ENCODE assay signal across 23 cellular contexts in the genomic region with DNA sequence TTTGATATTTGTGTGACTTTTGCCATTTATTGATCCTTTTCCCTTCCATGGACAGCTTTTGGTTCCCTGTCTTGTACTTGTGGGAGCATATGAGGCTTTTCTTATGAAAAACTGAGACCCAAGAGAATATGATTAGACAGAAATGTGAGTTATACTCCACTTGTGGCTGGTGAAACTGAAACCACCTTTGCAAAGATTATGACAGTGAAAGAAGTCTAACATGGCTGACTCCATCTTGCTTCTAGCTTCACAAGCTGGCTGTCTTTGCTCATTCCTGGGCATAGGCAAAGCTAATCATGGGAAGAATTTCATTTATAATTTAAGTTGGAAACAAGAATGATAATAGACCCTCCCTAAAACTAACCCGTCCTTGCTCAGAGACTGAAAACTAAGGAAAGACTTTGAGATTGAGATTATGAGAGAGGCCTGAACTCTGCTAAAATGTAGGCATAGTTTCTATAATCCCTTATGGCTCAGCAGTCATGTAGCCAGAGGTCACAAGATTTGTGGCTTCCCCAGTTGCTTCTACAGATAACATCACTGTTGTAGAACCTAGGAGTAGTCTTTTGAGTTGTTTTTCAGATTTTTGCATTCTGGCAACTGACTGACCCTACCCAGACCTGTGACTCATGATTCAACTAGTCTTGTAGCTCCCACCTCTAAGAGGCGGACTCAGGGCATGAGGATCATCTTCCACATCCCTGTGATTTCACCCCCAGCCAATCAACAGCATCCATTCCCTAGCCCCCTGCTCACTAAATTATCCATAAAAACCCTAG. TPM values are rescaled to one million over a fixed set of nuclear protein-coding genes. Genes with fewer than 3 reads are reported as not detected.
DNase-seq lines count a peak whose midpoint lies in the region; ATAC-seq, FAIRE-seq and TF ChIP-seq lines count a peak whose summit lies in the region.
"Had no signal": no experiment of that assay in that cellular context is flagged by ENCODE, and none has a peak within 500 bp of the region (broad histone marks: within the 10 kb centered on the region; RNA-seq: fewer than 3 reads in every experiment).

No MANE protein-coding gene starts in this region.

- ATAC-seq in GM21367 (IDR thresholded peaks at IDR 0.05; ENCODE audit: unreplicated experiment) (no peak), omental fat pad (ENCODE audit: low FRiP score) (no peak)
- ATAC-seq: A549, HCT116, T-cell had no signal

- DNase-seq in HTR-8/SVneo (ENCODE audit: insufficient read length, low spot score) = no peak
- DNase-seq in RPMI7951 (ENCODE audit: low read depth) = peak; percentile 10
- DNase-seq in choroid plexus epithelial cell (ENCODE audit: low read depth) = peak; percentile 39
- DNase-seq in renal cortical epithelial cell (ENCODE audit: low read depth) = peak; percentile 26
- no peak for DNase-seq in foreskin fibroblast
- no peak for DNase-seq in NCI-H2196 treated with DMSO at 0.1 percent for 48 hours (lab: John Stamatoyannopoulos, UW; ENCODE audit: unreplicated experiment)
- no peak for DNase-seq in omental fat pad (ENCODE audit: low spot score)
- DNase-seq: C1 segment of cervical spinal cord; CD4-positive, alpha-beta memory T cell; COR-L47; KG1; NCI-H1048; NCI-H1417 treated with DMSO at 0.1 percent for 48 hours; NCI-H187 treated with DMSO at 0.1 percent for 48 hours; NCI-H2171 treated with DMSO at 0.1 percent for 48 hours; NCI-H524; NCI-H82; SHP77; T-cell had no signal

- TF ChIP-seq CTCF in choroid plexus epithelial cell (conservative IDR thresholded peaks at IDR 0.05; ENCODE audit: low read depth, low read length) = no peak
- no peak for TF ChIP-seq CTCF in foreskin fibroblast (IDR thresholded peaks at IDR 0.05; ENCODE audit: low read depth, low read length)
- TF ChIP-seq CTCF in omental fat pad (IDR thresholded peaks at IDR 0.05) = no peak

- peak; percentile 20 for FAIRE-seq in HTR-8/SVneo (lab: Jason Lieb, UNC)
- FAIRE-seq: A549, G401.6 had no signal

- H3K4me3 ChIP-seq in choroid plexus epithelial cell (ENCODE audit: low read depth, low read length) (no peak overlapping the region), foreskin fibroblast (ENCODE audit: low read depth in 1 of 2, low read length in 2 of 2) (no peak overlapping the region)
- H3K4me3 ChIP-seq: A549 had no signal

RNA-seq across cellular contexts. Expression of a gene that starts 50.9 kb away (rescaled TPM):
- total RNA-seq in RPMI7951 (2014; rRNA removed; shearing (Covaris generic)) = 20.3 and 27.2 TPM in 2 replicates
- total RNA-seq in renal cortical epithelial cell (90.3 and 113 TPM in 2 replicates), omental fat pad (10 to 100 TPM; 21.1 to 27.3 (median 22.9) TPM)

Comparison
In these comparisons a context has a peak if more than half of its experiments do, and no peak if none do; other contexts are left out.
1. DNase-seq: peak in RPMI7951 (single experiment), choroid plexus epithelial cell (single experiment) and renal cortical epithelial cell (single experiment); none in HTR-8/SVneo (single experiment), foreskin fibroblast (0 of 2), NCI-H2196 treated with DMSO at 0.1 percent for 48 hours (single experiment) and omental fat pad (single experiment).